Comparison of ENCODE assay signal across 25 cellular contexts in genomic region chr9:134765785-134766184, GRCh38.
"Had no signal": no experiment of that assay in that cellular context is flagged by ENCODE, and none has a peak within 500 bp of the region (broad histone marks: within the 10 kb centered on the region; RNA-seq: fewer than 3 reads in every experiment).

No MANE protein-coding gene starts in this region.

- H3K27ac Mint-ChIP-seq: activated CD4-positive, alpha-beta memory T cell treated with anti-CD3 and anti-CD28 coated beads, Interleukin-2, amount 10 ng/mL, durations not matched to agents 7 days and 5 days; activated CD4-positive, alpha-beta T cell treated with anti-CD3 and anti-CD28 coated beads, Interleukin-2, amount 10 ng/mL, durations not matched to agents 7 days and 5 days; activated T-helper 17 cell treated with anti-CD3 and anti-CD28 coated beads, Interleukin-2, amount 50 U/mL, for 72 hours; effector memory CD8-positive, alpha-beta T cell; natural killer cell treated with Interleukin-12 subunit alpha and Interleukin-12 subunit beta and Interleukin-15 and Interleukin-18, amount 100 ng/mL, for 72 hours had no signal

- H3K4me1 Mint-ChIP-seq: activated CD4-positive, alpha-beta memory T cell treated with anti-CD3 and anti-CD28 coated beads, Interleukin-2, amount 10 ng/mL, durations not matched to agents 7 days and 5 days had no signal

- DNase-seq: activated CD4-positive, alpha-beta memory T cell treated with anti-CD3 and anti-CD28 coated beads, Interleukin-2, amount 10 ng/mL, durations not matched to agents 7 days and 5 days; activated CD4-positive, alpha-beta T cell treated with anti-CD3 and anti-CD28 coated beads, Interleukin-2, amount 10 ng/mL, durations not matched to agents 7 days and 5 days; activated CD4-positive, CD25-positive, alpha-beta regulatory T cell treated with anti-CD3 and anti-CD28 coated beads, Interleukin-2, amount 50 U/mL, for 72 hours; activated gamma-delta T cell treated with Interleukin-2 at 50 U/mL for 16 hours; activated naive CD4-positive, alpha-beta T cell treated with anti-CD3 and anti-CD28 coated beads, Interleukin-2, amount 50 U/mL, for 16 hours; activated T-cell treated with anti-CD3 and anti-CD28 coated beads, Interleukin-2, amount 50 U/mL, for 4 hours; amniotic stem cell; brain microvascular endothelial cell; dorsolateral prefrontal cortex; effector memory CD8-positive, alpha-beta T cell; foreskin fibroblast; heart left ventricle; left lung; mesendoderm; mucosa of descending colon; right lobe of liver; stimulated activated CD4-positive, alpha-beta T cell treated with anti-CD3 and anti-CD28 coated beads, Interleukin-12 subunit alpha, Interleukin-12 subunit beta, amount 100 ng/mL, for 4 hours; stimulated activated CD4-positive, alpha-beta T cell treated with anti-CD3 and anti-CD28 coated beads, Interleukin-4, amount 100 ng/mL, for 1 hour; stimulated activated naive CD8-positive, alpha-beta T cell treated with anti-CD3 and anti-CD28 coated beads, Interleukin-15, Interleukin-2, amounts not matched to agents 100 U/mL and 50 U/mL, for 24 hours; testis; trophoblast cell had no signal

- H3K36me3 Mint-ChIP-seq: natural killer cell treated with Interleukin-12 subunit alpha and Interleukin-12 subunit beta and Interleukin-15 and Interleukin-18, amount 100 ng/mL, for 72 hours had no signal

- H3K9me3 Mint-ChIP-seq: activated T-cell treated with anti-CD3 and anti-CD28 coated beads, Interleukin-2, amount 50 U/mL, for 4 hours had no signal

- H3K4me3 Mint-ChIP-seq: activated CD4-positive, alpha-beta memory T cell treated with anti-CD3 and anti-CD28 coated beads, Interleukin-2, amount 10 ng/mL, durations not matched to agents 7 days and 5 days; activated CD4-positive, alpha-beta T cell treated with anti-CD3 and anti-CD28 coated beads, Interleukin-2, amount 10 ng/mL, durations not matched to agents 7 days and 5 days; activated T-cell treated with anti-CD3 and anti-CD28 coated beads, Interleukin-2, amount 50 U/mL, for 4 hours; activated T-helper 17 cell treated with anti-CD3 and anti-CD28 coated beads, Interleukin-2, amount 50 U/mL, for 72 hours; effector memory CD8-positive, alpha-beta T cell; natural killer cell treated with Interleukin-12 subunit alpha and Interleukin-12 subunit beta and Interleukin-15 and Interleukin-18, amount 100 ng/mL, for 72 hours had no signal

- H3K36me3 ChIP-seq: right lobe of liver had no signal

- H3K9me3 ChIP-seq: heart left ventricle, left lung, mucosa of descending colon, right lobe of liver, testis had no signal

- H3K4me3 ChIP-seq: coronary artery, dorsolateral prefrontal cortex, heart left ventricle, left lung, lung, mucosa of descending colon, right lobe of liver, testis had no signal

- H3K4me1 ChIP-seq: left lung, right lobe of liver had no signal

- H3K27me3 Mint-ChIP-seq: activated CD4-positive, alpha-beta memory T cell treated with anti-CD3 and anti-CD28 coated beads, Interleukin-2, amount 10 ng/mL, durations not matched to agents 7 days and 5 days; activated T-helper 17 cell treated with anti-CD3 and anti-CD28 coated beads, Interleukin-2, amount 50 U/mL, for 72 hours; natural killer cell treated with Interleukin-12 subunit alpha and Interleukin-12 subunit beta and Interleukin-15 and Interleukin-18, amount 100 ng/mL, for 72 hours had no signal

- H3K27ac ChIP-seq: brain microvascular endothelial cell, coronary artery, dorsolateral prefrontal cortex, right lobe of liver, testis had no signal

- H3K27me3 ChIP-seq: brain microvascular endothelial cell, dorsolateral prefrontal cortex, right lobe of liver, testis had no signal
